ENCODE assay signal across 30 cellular contexts in genomic region chr16:3744018-3744417, GRCh38.
"Had no signal": no experiment of that assay in that cellular context is flagged by ENCODE, and none has a peak within 500 bp of the region (broad histone marks: within the 10 kb centered on the region; RNA-seq: fewer than 3 reads in every experiment).

No MANE protein-coding gene starts in this region.

- H3K27me3 ChIP-seq: adrenal gland, body of pancreas, breast epithelium, Peyer's patch had no signal

- ATAC-seq: activated CD8-positive, alpha-beta T cell treated with anti-CD3 and anti-CD28 coated beads for 36 hours; activated naive CD4-positive, alpha-beta T cell treated with anti-CD3 and anti-CD28 coated beads, Interleukin-2, amount 50 U/mL, for 72 hours; activated T-cell treated with anti-CD3 and anti-CD28 coated beads, Interleukin-2, amount 50 U/mL, for 72 hours; activated T-helper 17 cell treated with anti-CD3 and anti-CD28 coated beads, Interleukin-2, amount 50 U/mL, for 72 hours; K562; PC-3; SK-N-SH treated with all-trans-retinoic acid at 6 μM for 48 hours had no signal

- H3K9me3 ChIP-seq: adrenal gland, body of pancreas, breast epithelium, Peyer's patch had no signal

- H3K27ac Mint-ChIP-seq: activated CD4-positive, alpha-beta T cell treated with anti-CD3 and anti-CD28 coated beads, Interleukin-2, amount 10 ng/mL, durations not matched to agents 24 days and 14 days; activated CD8-positive, alpha-beta T cell treated with anti-CD3 and anti-CD28 coated beads for 36 hours; activated naive CD4-positive, alpha-beta T cell treated with anti-CD3 and anti-CD28 coated beads for 36 hours; activated T-cell treated with anti-CD3 and anti-CD28 coated beads, Interleukin-2, amount 50 U/mL, for 72 hours; activated T-helper 17 cell treated with anti-CD3 and anti-CD28 coated beads, Interleukin-2, amount 50 U/mL, for 72 hours had no signal

- H3K4me3 Mint-ChIP-seq: activated CD4-positive, alpha-beta T cell treated with anti-CD3 and anti-CD28 coated beads, Interleukin-2, amount 10 ng/mL, durations not matched to agents 24 days and 14 days; activated CD8-positive, alpha-beta T cell treated with anti-CD3 and anti-CD28 coated beads for 36 hours; activated naive CD4-positive, alpha-beta T cell treated with anti-CD3 and anti-CD28 coated beads for 36 hours; activated T-cell treated with anti-CD3 and anti-CD28 coated beads, Interleukin-2, amount 50 U/mL, for 72 hours; activated T-helper 17 cell treated with anti-CD3 and anti-CD28 coated beads, Interleukin-2, amount 50 U/mL, for 72 hours had no signal

- H3K4me1 ChIP-seq: breast epithelium, Peyer's patch had no signal

- H3K27ac ChIP-seq: adrenal gland, breast epithelium, Peyer's patch, VCaP had no signal

- DNase-seq: activated CD4-positive, alpha-beta T cell treated with anti-CD3 and anti-CD28 coated beads, Interleukin-2, amount 10 ng/mL, durations not matched to agents 24 days and 14 days; activated CD4-positive, alpha-beta T cell treated with anti-CD3 and anti-CD28 coated beads, Interleukin-2, amount 50 U/mL, for 4 hours; activated CD8-positive, alpha-beta T cell treated with anti-CD3 and anti-CD28 coated beads for 36 hours; activated gamma-delta T cell treated with Interleukin-2 at 50 U/mL for 16 hours; activated naive CD4-positive, alpha-beta T cell treated with anti-CD3 and anti-CD28 coated beads for 36 hours; activated T-cell treated with anti-CD3 and anti-CD28 coated beads, Interleukin-2, amount 50 U/mL, for 1 hour; activated T-cell treated with anti-CD3 and anti-CD28 coated beads, Interleukin-2, amount 50 U/mL, for 72 hours; NCI-H1105; NCI-H1417 treated with DMSO at 0.1 percent for 48 hours; NCI-H1694; NCI-H1930; NCI-H2081 treated with DMSO at 0.1 percent for 48 hours; NCI-H226; NCI-H524 treated with DMSO at 0.1 percent for 48 hours; PC-3; RPMI8226; SIG-M5; SW 1271; T-helper 1 cell; T-helper 2 cell; T-helper 9 cell had no signal

- H3K9me3 Mint-ChIP-seq: activated CD4-positive, alpha-beta T cell treated with anti-CD3 and anti-CD28 coated beads, Interleukin-2, amount 10 ng/mL, durations not matched to agents 24 days and 14 days; activated CD8-positive, alpha-beta T cell treated with anti-CD3 and anti-CD28 coated beads for 36 hours; activated naive CD4-positive, alpha-beta T cell treated with anti-CD3 and anti-CD28 coated beads for 36 hours; activated naive CD4-positive, alpha-beta T cell treated with anti-CD3 and anti-CD28 coated beads, Interleukin-2, amount 50 U/mL, for 72 hours; activated T-cell treated with anti-CD3 and anti-CD28 coated beads, Interleukin-2, amount 50 U/mL, for 72 hours; activated T-helper 17 cell treated with anti-CD3 and anti-CD28 coated beads, Interleukin-2, amount 50 U/mL, for 72 hours had no signal

- H3K4me1 Mint-ChIP-seq: activated T-helper 17 cell treated with anti-CD3 and anti-CD28 coated beads, Interleukin-2, amount 50 U/mL, for 72 hours had no signal

- H3K27me3 Mint-ChIP-seq: activated CD4-positive, alpha-beta T cell treated with anti-CD3 and anti-CD28 coated beads, Interleukin-2, amount 10 ng/mL, durations not matched to agents 24 days and 14 days; activated CD8-positive, alpha-beta T cell treated with anti-CD3 and anti-CD28 coated beads for 36 hours; activated T-helper 17 cell treated with anti-CD3 and anti-CD28 coated beads, Interleukin-2, amount 50 U/mL, for 72 hours had no signal
